24 cellular contexts compared by ENCODE assay signal in the genomic region with DNA sequence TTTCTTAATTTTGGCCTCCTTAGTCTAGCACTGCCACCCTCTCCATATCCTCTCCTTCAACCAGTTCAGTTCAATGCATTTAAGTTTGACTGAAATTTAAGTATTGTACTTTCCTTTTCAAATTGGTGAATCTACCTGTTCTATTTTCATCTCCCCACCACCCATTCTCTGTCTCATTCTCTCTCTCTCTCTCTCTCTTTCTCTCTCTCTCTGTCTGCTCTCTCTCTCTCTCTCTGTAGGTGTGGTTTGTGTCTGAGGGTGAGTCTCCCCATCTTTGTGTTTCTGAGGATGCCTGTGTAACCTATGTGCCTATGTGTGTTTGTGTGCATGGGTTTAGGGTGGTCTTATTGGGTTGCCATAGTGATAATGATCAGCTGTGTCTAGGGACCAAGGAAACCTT. TPM values are rescaled to one million over a fixed set of nuclear protein-coding genes. Genes with fewer than 3 reads are reported as not detected.
DNase-seq lines count a peak whose midpoint lies in the region; ATAC-seq, FAIRE-seq and TF ChIP-seq lines count a peak whose summit lies in the region.
"Had no signal": no experiment of that assay in that cellular context is flagged by ENCODE, and none has a peak within 500 bp of the region (broad histone marks: within the 10 kb centered on the region; RNA-seq: fewer than 3 reads in every experiment).

No MANE protein-coding gene starts in this region.

- H2BK20ac ChIP-seq in H1 (ENCODE audit: low read length), result no peak overlapping the region

- H4K5ac ChIP-seq in H1 (ENCODE audit: insufficient read length, low read depth, low read length), result no peak overlapping the region

- H3K27me3 Mint-ChIP-seq in activated CD8-positive, alpha-beta memory T cell treated with anti-CD3 and anti-CD28 coated beads, Interleukin-2, amount 10 ng/mL, durations not matched to agents 7 days and 5 days, result peaks cover 75% of the 10 kb centered on the region

- no peaks in the 10 kb centered on the region for H3K79me2 ChIP-seq in H1 (ENCODE audit: control insufficient read depth in 1 of 2, insufficient read depth in 2 of 2, low read length in 2 of 2)
- H3K79me2 ChIP-seq in MM.1S (ENCODE audit: low read length), result no peaks in the 10 kb centered on the region

- H3K27me3 ChIP-seq in H1 (replicated peaks in 1 of 4; ENCODE audit: control insufficient read depth in 3 of 4, extremely low read depth in 1 of 4, insufficient read depth in 3 of 4, low read length in 3 of 4), result peaks cover 71 to 91% (median 84%) of the 10 kb centered on the region in 4 experiments
- no peaks in the 10 kb centered on the region for H3K27me3 ChIP-seq in pancreas
- H3K27me3 ChIP-seq in MM.1S (replicated peaks; ENCODE audit: insufficient read depth, low read length), result peaks cover 9% of the 10 kb centered on the region; the same call in 1 of the 2 replicates

- CTCF ChIA-PET in activated CD8-positive, alpha-beta memory T cell treated with anti-CD3 and anti-CD28 coated beads, Interleukin-2, amount 10 ng/mL, durations not matched to agents 7 days and 5 days (lab: Charles Lee), result interaction anchor here (1.6 kb wide), 1 partner anchor 24 kb away, joined by 5 read pairs; no protein-coding TSS in a partner anchor
- CTCF ChIA-PET in HEK293 (lab: Yijun Ruan, JAX), result no interaction called here
- CTCF ChIA-PET in H1 (lab: Charles Lee; ENCODE audit: partially characterized antibody), result interaction anchor here (0.6 to 3.0 kb wide), 8 partner anchors 24 to 570 kb away, joined by 3 to 13 read pairs (median 3); no protein-coding TSS in a partner anchor

- TF ChIP-seq POLR2A in H1 (IDR thresholded peaks at IDR 0.05; ENCODE audit: control extremely low read depth in 1 of 2, low read depth in 2 of 2, low read length in 2 of 2), result no peak

- H2AK5ac ChIP-seq in H1 (ENCODE audit: low read depth, low read length), result no peak overlapping the region

- intact Hi-C loops in pancreas (cut with DNase I), result no loop called here

- DNase-seq in activated CD8-positive, alpha-beta memory T cell treated with anti-CD3 and anti-CD28 coated beads, Interleukin-2, amount 10 ng/mL, durations not matched to agents 7 days and 5 days, result no peak
- no peak for DNase-seq in activated CD8-positive, alpha-beta memory T cell treated with anti-CD3 and anti-CD28 coated beads, Interleukin-2, amount 50 U/mL, for 48 hours
- DNase-seq in H1 (ENCODE audit: low read depth in 1 of 2, low spot score in 2 of 2) (no peak), pancreas (no peak), SKM-1 treated with dmso at 0.1 percent for 144 hours (lab: John Stamatoyannopoulos, UW; ENCODE audit: unreplicated experiment) (no peak), cerebellar cortex (ENCODE audit: low spot score) (no peak), MM.1S (no peak)
- DNase-seq: 8988T; CD4-positive, alpha-beta memory T cell; DMS153; DMS79; GDM1; GOT3; H9; IMR-90 had no signal

- H3K9me2 ChIP-seq in MM.1S (replicated peaks; ENCODE audit: insufficient read depth, low read length), result no peaks in the 10 kb centered on the region

- no peak overlapping the region for H3K18ac ChIP-seq in H1 (ENCODE audit: extremely low read depth, low read length)

- H3K36me3 ChIP-seq in HEK293 (ENCODE audit: control insufficient read depth in 2 of 2, insufficient read depth in 1 of 2, low read length in 2 of 2) (peaks cover 0 to 5% of the 10 kb centered on the region in 2 experiments; a peak in 1 of 3 replicates), H1 (ENCODE audit: control insufficient read depth in 2 of 4, insufficient read depth in 4 of 4, low read length in 3 of 4) (peaks cover 0 to 3% (median 0%) of the 10 kb centered on the region in 4 experiments; a peak in 1 of 8 replicates), pancreas (no peaks in the 10 kb centered on the region), MM.1S (replicated peaks; ENCODE audit: insufficient read depth, low read length) (no peaks in the 10 kb centered on the region)
- H3K36me3 ChIP-seq: BLaER1 had no signal

- TF ChIP-seq CTCF in HEK293 (tag by site-specific recombination; IDR thresholded peaks at IDR 0.05) (no peak), H1 (IDR thresholded peaks at IDR 0.05; ENCODE audit: control extremely low read depth in 1 of 3, insufficient read depth in 1 of 3, low read depth in 1 of 3, low read length in 3 of 3) (no peak), pancreas (IDR thresholded peaks at IDR 0.05) (no peak), MM.1S (IDR thresholded peaks at IDR 0.05; ENCODE audit: low read length) (no peak)

- no peak overlapping the region for H2BK12ac ChIP-seq in H1 (ENCODE audit: low read depth, low read length)

- POLR2A ChIA-PET in HEK293 (lab: Yijun Ruan, JAX) (no interaction called here), H1 (lab: Charles Lee; ENCODE audit: partially characterized antibody) (no interaction called here)

- H3K4me3 ChIP-seq in HEK293 (ENCODE audit: low read depth, low read length), result no peak overlapping the region
- H3K4me3 ChIP-seq in H1 (ENCODE audit: extremely low read depth in 1 of 4, insufficient read depth in 2 of 4, low read depth in 3 of 4, low read length in 4 of 4), result no peak overlapping the region
- H3K4me3 ChIP-seq in pancreas, result peak overlapping the region in 1 of 4 donors; percentile 22
- no peak overlapping the region for H3K4me3 ChIP-seq in MM.1S (ENCODE audit: low read length)
- H3K4me3 ChIP-seq: BLaER1 had no signal

- H2AFZ ChIP-seq in H1 (ENCODE audit: low read length) (no peak overlapping the region), MM.1S (ENCODE audit: low read length) (no peak overlapping the region)

- FAIRE-seq in H1 (lab: Jason Lieb, UNC), result no peak
- FAIRE-seq in pancreas (lab: Jason Lieb, UNC), result no peak
- FAIRE-seq: GM12892 had no signal

- H3K27ac ChIP-seq in HEK293 (ENCODE audit: extremely low read depth, low read depth, low read length), result no peak overlapping the region
- no peak overlapping the region for H3K27ac ChIP-seq in H1 (ENCODE audit: low read depth, low read length)
- H3K27ac ChIP-seq in pancreas, result peak overlapping the region in 3 of 4 donors; percentile 12 to 60 (median 56)
- H3K27ac ChIP-seq in MM.1S (ENCODE audit: low read length), result no peak overlapping the region
- H3K27ac ChIP-seq: BLaER1, HL-60 had no signal

- no peak overlapping the region for H2BK120ac ChIP-seq in H1 (replicated peaks; ENCODE audit: low read depth, low read length)

- H4K20me1 ChIP-seq in H1 (replicated peaks in 1 of 2; ENCODE audit: control insufficient read depth in 1 of 2, insufficient read depth in 2 of 2, low read length in 2 of 2) (peaks cover 19 to 36% of the 10 kb centered on the region in 2 experiments), MM.1S (ENCODE audit: insufficient read depth, low read length) (no peaks in the 10 kb centered on the region)

- TF ChIP-seq RAD21 in H1 (IDR thresholded peaks at IDR 0.05 in 1 of 2, conservative IDR thresholded peaks at IDR 0.05 in 1 of 2; ENCODE audit: low read depth in 2 of 2, low read length in 2 of 2), result no peak

- no peaks in the 10 kb centered on the region for H3K36me3 Mint-ChIP-seq in activated CD8-positive, alpha-beta memory T cell treated with anti-CD3 and anti-CD28 coated beads, Interleukin-2, amount 10 ng/mL, durations not matched to agents 7 days and 5 days

- H3K4me3 Mint-ChIP-seq in activated CD8-positive, alpha-beta memory T cell treated with anti-CD3 and anti-CD28 coated beads, Interleukin-2, amount 10 ng/mL, durations not matched to agents 7 days and 5 days, result no peak overlapping the region

- H3K4me2 ChIP-seq in H1 (ENCODE audit: insufficient read depth in 1 of 2, low read depth in 2 of 2, low read length in 2 of 2) (no peak overlapping the region; a peak in 1 of 4 replicates), MM.1S (ENCODE audit: low read depth, low read length) (no peak overlapping the region)
- H3K4me2 ChIP-seq: BLaER1 had no signal

- H3K27ac Mint-ChIP-seq in activated CD8-positive, alpha-beta memory T cell treated with anti-CD3 and anti-CD28 coated beads, Interleukin-2, amount 10 ng/mL, durations not matched to agents 7 days and 5 days, result peak overlapping the region; percentile 53
- H3K27ac Mint-ChIP-seq: CD14-positive monocyte; CD4-positive, alpha-beta memory T cell; H9 had no signal

- no peaks in the 10 kb centered on the region for H3K4me1 ChIP-seq in HEK293 (ENCODE audit: control insufficient read depth, insufficient read depth, low read length)
- peaks cover 0 to 11% (median 8%) of the 10 kb centered on the region in 4 experiments; a peak in 4 of 7 replicates for H3K4me1 ChIP-seq in H1 (replicated peaks in 1 of 4; ENCODE audit: control insufficient read depth in 3 of 4, insufficient read depth in 4 of 4, low read length in 3 of 4)
- H3K4me1 ChIP-seq in pancreas, result no peaks in the 10 kb centered on the region
- no peaks in the 10 kb centered on the region for H3K4me1 ChIP-seq in MM.1S (ENCODE audit: low read length)
- H3K4me1 ChIP-seq: BLaER1 had no signal

- H3K56ac ChIP-seq in H1 (replicated peaks; ENCODE audit: insufficient read length, low read depth, low read length), result peak overlapping the region; percentile 33

- H2BK5ac ChIP-seq in H1 (ENCODE audit: low read depth, low read length), result no peak overlapping the region

- no peaks in the 10 kb centered on the region for H3K9me3 ChIP-seq in HEK293 (ENCODE audit: control insufficient read depth, insufficient read depth, low read depth, low read length)
- H3K9me3 ChIP-seq in H1 (ENCODE audit: insufficient read depth in 2 of 2, low read depth in 1 of 2, low read length in 1 of 2), result no peaks in the 10 kb centered on the region
- no peaks in the 10 kb centered on the region for H3K9me3 ChIP-seq in pancreas
- H3K9me3 ChIP-seq in MM.1S (replicated peaks; ENCODE audit: insufficient read depth, low read length), result no peaks in the 10 kb centered on the region

- no peaks in the 10 kb centered on the region for H3K23me2 ChIP-seq in H1 (ENCODE audit: low read depth, low read length)

- no peak overlapping the region for H2BK15ac ChIP-seq in H1 (ENCODE audit: low read length)

- no peaks in the 10 kb centered on the region for H3F3A ChIP-seq in MM.1S (ENCODE audit: insufficient read depth, low read length)

- ATAC-seq in activated CD8-positive, alpha-beta memory T cell treated with anti-CD3 and anti-CD28 coated beads, Interleukin-2, amount 10 ng/mL, durations not matched to agents 7 days and 5 days, result no peak
- no peak for ATAC-seq in pancreas

- H4K91ac ChIP-seq in H1 (replicated peaks; ENCODE audit: insufficient read length, low read length), result no peak overlapping the region

- H3K9me3 Mint-ChIP-seq in activated CD8-positive, alpha-beta memory T cell treated with anti-CD3 and anti-CD28 coated beads, Interleukin-2, amount 10 ng/mL, durations not matched to agents 7 days and 5 days (ENCODE audit: low read depth), result no peaks in the 10 kb centered on the region

- no peak overlapping the region for H3K14ac ChIP-seq in H1 (ENCODE audit: insufficient read length)

- no peak overlapping the region for H3K23ac ChIP-seq in H1 (ENCODE audit: insufficient read length)

- H3K9ac ChIP-seq in H1 (replicated peaks in 1 of 4; ENCODE audit: extremely low read depth in 1 of 4, low read depth in 3 of 4, low read length in 3 of 4), result no peak overlapping the region
- no peak overlapping the region for H3K9ac ChIP-seq in MM.1S (ENCODE audit: low read length)
- H3K9ac ChIP-seq: BLaER1 had no signal

- no peaks in the 10 kb centered on the region for H3K79me1 ChIP-seq in H1 (ENCODE audit: low read depth, low read length)

- no peak for TF ChIP-seq EP300 in H1 (IDR thresholded peaks at IDR 0.05; ENCODE audit: borderline replicate concordance in 1 of 2, low read depth in 2 of 2, low read length in 2 of 2)

- H4K8ac ChIP-seq in H1 (ENCODE audit: extremely low read depth, insufficient read depth, low read length), result no peak overlapping the region

- H3K4ac ChIP-seq in H1 (replicated peaks; ENCODE audit: insufficient read length, low read depth, low read length), result no peak overlapping the region

- H3K4me1 Mint-ChIP-seq in activated CD8-positive, alpha-beta memory T cell treated with anti-CD3 and anti-CD28 coated beads, Interleukin-2, amount 10 ng/mL, durations not matched to agents 7 days and 5 days, result peaks cover 4% of the 10 kb centered on the region

RNA-seq across cellular contexts. Expression of a gene that starts 10.1 kb away (rescaled TPM):
- total RNA-seq in activated CD8-positive, alpha-beta memory T cell treated with anti-CD3 and anti-CD28 coated beads, Interleukin-2, amount 10 ng/mL, durations not matched to agents 7 days and 5 days, result not detected
- not detected in 2 replicates for total RNA-seq in H1 (2021; fragmentation: NEBNext Ultra II Directional; extraction: Animal tissue kit (Norgen Biotek cat#: 25700))
- polyA plus RNA-seq in H1 (2011; rRNA removed) (not detected in 2 replicates), pancreas (10 to 100 TPM; 15.7 to 26.1 TPM)
- polyA plus RNA-seq in H1 (2011; cell fraction: cytosol; rRNA removed), result not detected
- polyA plus RNA-seq in H1 (2011; cell fraction: nucleus; rRNA removed), result not detected
- not detected in 4 replicates for polyA plus RNA-seq in H1 (2012, experiment 1 of 2)
- not detected for polyA plus RNA-seq in H1 (2012, experiment 2 of 2)
- polyA plus RNA-seq in H1 (2013, experiment 1 of 2), result not detected
- not detected for polyA plus RNA-seq in H1 (2013, experiment 2 of 2)
- not detected in 2 replicates for polyA minus RNA-seq in H1 (2011; rRNA and poly(A)+ RNA removed)
- not detected for polyA minus RNA-seq in H1 (2011; cell fraction: cytosol; rRNA and poly(A)+ RNA removed)
- polyA minus RNA-seq in H1 (2011; cell fraction: nucleus; rRNA and poly(A)+ RNA removed), result not detected
- 10 to 100 TPM in 5 of 6 donors, 1 to 10 TPM in 1; 8.0 to 17.1 (median 12.3) TPM for total RNA-seq in pancreas
- total RNA-seq: A673; CD4-positive, alpha-beta memory T cell; Daoy; H9; HT1080; IMR-90 had no signal
- polyA plus RNA-seq: AG04450; CD14-positive monocyte; CD4-positive, alpha-beta memory T cell; IMR-90 had no signal

RNA-seq across cellular contexts. Expression of a gene that starts 39.2 kb away (rescaled TPM):
- not detected for total RNA-seq in activated CD8-positive, alpha-beta memory T cell treated with anti-CD3 and anti-CD28 coated beads, Interleukin-2, amount 10 ng/mL, durations not matched to agents 7 days and 5 days
- total RNA-seq in H1 (2021; fragmentation: NEBNext Ultra II Directional; extraction: Animal tissue kit (Norgen Biotek cat#: 25700)), result 0.09 TPM in 1 of 2 replicates, not detected in the other
- polyA plus RNA-seq in H1 (2011; rRNA removed) (not detected in 2 replicates), pancreas (1 to 10 TPM; 3.5 to 6.9 TPM)
- polyA plus RNA-seq in H1 (2011; cell fraction: cytosol; rRNA removed), result not detected
- 0.03 TPM for polyA plus RNA-seq in H1 (2011; cell fraction: nucleus; rRNA removed)
- polyA plus RNA-seq in H1 (2012, experiment 1 of 2), result 0.04 to 0.08 TPM (median 0.05 TPM) in 3 of 4 replicates, not detected in the other
- polyA plus RNA-seq in H1 (2012, experiment 2 of 2), result 0.13 TPM
- polyA plus RNA-seq in H1 (2013, experiment 1 of 2), result 0.06 TPM
- polyA plus RNA-seq in H1 (2013, experiment 2 of 2), result 0.17 TPM
- 0.06 TPM in 1 of 2 replicates, not detected in the other for polyA minus RNA-seq in H1 (2011; rRNA and poly(A)+ RNA removed)
- polyA minus RNA-seq in H1 (2011; cell fraction: cytosol; rRNA and poly(A)+ RNA removed), result not detected
- polyA minus RNA-seq in H1 (2011; cell fraction: nucleus; rRNA and poly(A)+ RNA removed), result not detected
- total RNA-seq in pancreas, result 1 to 10 TPM; 2.8 to 6.0 (median 4.8) TPM
- total RNA-seq: A673; CD4-positive, alpha-beta memory T cell; Daoy; H9; HT1080; IMR-90 had no signal
- polyA plus RNA-seq: AG04450; CD14-positive monocyte; CD4-positive, alpha-beta memory T cell; IMR-90 had no signal

RNA-seq across cellular contexts. Expression of a gene that starts 58.6 kb away (rescaled TPM):
- total RNA-seq in activated CD8-positive, alpha-beta memory T cell treated with anti-CD3 and anti-CD28 coated beads, Interleukin-2, amount 10 ng/mL, durations not matched to agents 7 days and 5 days, result not detected
- not detected in 2 replicates for total RNA-seq in H1 (2021; fragmentation: NEBNext Ultra II Directional; extraction: Animal tissue kit (Norgen Biotek cat#: 25700))
- polyA plus RNA-seq in H1 (2011; rRNA removed) (not detected in 2 replicates), pancreas (under 1 TPM in 1 of 2 donors, not detected in 1; 0.31 TPM)
- polyA plus RNA-seq in H1 (2011; cell fraction: cytosol; rRNA removed), result not detected
- not detected for polyA plus RNA-seq in H1 (2011; cell fraction: nucleus; rRNA removed)
- polyA plus RNA-seq in H1 (2012, experiment 1 of 2), result not detected in 4 replicates
- not detected for polyA plus RNA-seq in H1 (2012, experiment 2 of 2)
- polyA plus RNA-seq in H1 (2013, experiment 1 of 2), result not detected
- not detected for polyA plus RNA-seq in H1 (2013, experiment 2 of 2)
- not detected in 2 replicates for polyA minus RNA-seq in H1 (2011; rRNA and poly(A)+ RNA removed)
- polyA minus RNA-seq in H1 (2011; cell fraction: cytosol; rRNA and poly(A)+ RNA removed), result not detected
- not detected for polyA minus RNA-seq in H1 (2011; cell fraction: nucleus; rRNA and poly(A)+ RNA removed)
- not detected for total RNA-seq in pancreas
- total RNA-seq: A673; CD4-positive, alpha-beta memory T cell; Daoy; H9; HT1080; IMR-90 had no signal
- polyA plus RNA-seq: AG04450; CD14-positive monocyte; CD4-positive, alpha-beta memory T cell; IMR-90 had no signal

Comparison
In these comparisons a context has a peak if more than half of its experiments do, and no peak if none do; other contexts are left out.
1. H3K27ac ChIP-seq: peak in pancreas (3 of 4); none in HEK293 (single experiment), H1 (single experiment) and MM.1S (single experiment).